Comparison of ENCODE assay signal across 1 cellular context in the genomic region with DNA sequence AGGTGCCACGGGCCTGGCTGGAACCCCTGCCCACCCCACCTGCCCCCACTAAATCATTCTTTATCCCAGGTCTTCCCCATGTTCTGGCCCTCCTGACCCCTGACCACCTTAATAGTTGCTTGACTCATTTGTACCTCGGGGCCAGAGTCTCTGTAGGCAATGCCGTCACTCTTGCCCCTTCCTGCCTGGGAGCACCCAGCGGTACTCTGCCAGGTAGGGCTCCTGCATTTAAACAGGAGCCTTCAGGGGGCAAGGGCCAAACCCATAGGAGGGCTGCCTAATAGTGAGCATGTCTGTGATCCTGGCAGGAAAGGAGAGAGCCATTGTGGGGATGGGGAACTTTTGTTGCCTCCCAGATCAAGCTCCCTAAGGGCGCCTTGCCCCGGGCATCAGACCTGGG.
TF ChIP-seq lines count a peak whose summit lies in the region.

No MANE protein-coding gene starts in this region.

TF ChIP-seq in endothelial cell of umbilical vein, 7 proteins besides CTCF, POLR2A, EP300 and RAD21:
- TF ChIP-seq GATA2 (IDR thresholded peaks at IDR 0.05; ENCODE audit: insufficient read depth, insufficient read length, low read depth, low read length), result no peak
- TF ChIP-seq EZH2 (IDR thresholded peaks at IDR 0.05; ENCODE audit: borderline replicate concordance, low read depth, low read length, severe bottlenecking), result no peak
- TF ChIP-seq, protein P1, sequence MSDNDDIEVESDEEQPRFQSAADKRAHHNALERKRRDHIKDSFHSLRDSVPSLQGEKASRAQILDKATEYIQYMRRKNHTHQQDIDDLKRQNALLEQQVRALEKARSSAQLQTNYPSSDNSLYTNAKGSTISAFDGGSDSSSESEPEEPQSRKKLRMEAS (IDR thresholded peaks at IDR 0.05; ENCODE audit: insufficient read depth, insufficient read length), result no peak
- no peak for TF ChIP-seq MYC (IDR thresholded peaks at IDR 0.05; ENCODE audit: low read depth, low read length)
- no peak for TF ChIP-seq FOS (IDR thresholded peaks at IDR 0.05; ENCODE audit: borderline replicate concordance, insufficient read depth, low read length)
